In the genomic region with DNA sequence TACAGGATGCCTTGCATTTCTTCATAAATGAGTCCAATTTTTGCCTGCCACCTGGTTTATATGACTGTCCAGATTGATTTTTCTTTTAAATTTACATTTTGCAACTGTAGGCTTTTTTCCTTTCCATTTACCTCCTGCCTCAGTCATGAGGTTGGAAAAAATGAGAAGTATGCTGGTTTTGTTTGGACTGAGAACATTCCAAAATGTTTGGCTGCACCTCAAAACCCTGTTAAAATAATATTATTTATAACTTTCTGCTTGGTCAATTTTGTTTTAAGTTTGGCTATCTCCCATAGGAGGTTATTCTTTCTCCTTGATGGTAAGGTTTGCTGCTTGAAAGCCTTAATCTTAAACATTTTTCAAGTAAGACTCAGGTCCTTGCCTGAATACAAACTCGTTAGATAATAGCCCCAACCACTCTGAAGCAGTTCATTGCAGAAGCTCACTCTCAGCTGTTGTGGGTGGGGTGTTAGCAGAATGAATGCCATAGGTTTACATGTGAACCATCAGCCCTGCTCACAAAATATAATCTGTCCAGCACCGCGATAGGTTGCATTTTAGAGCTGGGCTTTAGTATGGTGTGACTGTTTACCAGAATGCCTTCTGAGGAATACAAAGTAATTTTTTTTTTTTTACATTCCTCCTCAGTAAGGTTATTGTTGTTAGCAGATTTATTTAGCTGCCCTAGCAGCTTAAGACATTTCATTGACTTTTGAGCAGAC, we compare ENCODE assay signal across 10 cellular contexts.
A peak's percentile ranks its signal among the peaks of the same experiment; 100 is the strongest.
DNase-seq lines count a peak whose midpoint lies in the region; ATAC-seq and TF ChIP-seq lines count a peak whose summit lies in the region.
"Had no signal": no experiment of that assay in that cellular context is flagged by ENCODE, and none has a peak within 500 bp of the region (broad histone marks: within the 10 kb centered on the region; RNA-seq: fewer than 3 reads in every experiment).

No MANE protein-coding gene starts in this region.

- H3K36me3 ChIP-seq in SJSA1 (no peaks in the 10 kb centered on the region), WERI-Rb-1 (no peaks in the 10 kb centered on the region)

- H3K36me3 Mint-ChIP-seq in T-cell = peaks cover 2% of the 10 kb centered on the region

- H3K27ac ChIP-seq in SJSA1 (peak overlapping the region; percentile 85), WERI-Rb-1 (no peak overlapping the region)

- H3K4me3 Mint-ChIP-seq in T-cell = no peak overlapping the region
- H3K4me3 Mint-ChIP-seq: CD4-positive, alpha-beta memory T cell had no signal

- H3K4me1 ChIP-seq in SJSA1 (replicated peaks) = peaks cover 33% of the 10 kb centered on the region

- H3K27ac Mint-ChIP-seq in T-cell = no peak overlapping the region
- H3K27ac Mint-ChIP-seq: CD4-positive, alpha-beta memory T cell had no signal

- H3K4me3 ChIP-seq in SJSA1 (no peak overlapping the region), WERI-Rb-1 (ENCODE audit: low read depth, low read length) (no peak overlapping the region)

- H3K9me3 Mint-ChIP-seq in T-cell = peaks cover 4 to 7% (median 4%) of the 10 kb centered on the region in 3 donors

- H3K4me1 Mint-ChIP-seq in T-cell = no peaks in the 10 kb centered on the region
- H3K4me1 Mint-ChIP-seq: CD4-positive, alpha-beta memory T cell had no signal

- H3K27me3 ChIP-seq in SJSA1 (replicated peaks) (no peaks in the 10 kb centered on the region), WERI-Rb-1 (ENCODE audit: insufficient read depth, low read depth, severe bottlenecking) (no peaks in the 10 kb centered on the region)

- DNase-seq in AG08396 (ENCODE audit: low spot score) (peak; percentile 67), SJSA1 (ENCODE audit: low read depth in 1 of 2, low spot score in 2 of 2) (peak in 1 of 2 experiments; percentile 63), fibroblast of the conjunctiva (ENCODE audit: low read depth) (peak; percentile 66), omental fat pad (ENCODE audit: low spot score) (no peak), T-cell (no peak), ecto neural progenitor cell (ENCODE audit: low spot score) (no peak), WERI-Rb-1 (no peak)
- no peak for DNase-seq in activated effector memory CD4-positive, alpha-beta T cell treated with Interleukin-2 at 50 U/mL for 16 hours
- DNase-seq: CD4-positive, alpha-beta memory T cell; stimulated activated CD4-positive, alpha-beta T cell treated with anti-CD3 and anti-CD28 coated beads, Interleukin-4, amount 100 ng/mL, for 4 hours had no signal

- no peaks in the 10 kb centered on the region for H3K27me3 Mint-ChIP-seq in T-cell
- H3K27me3 Mint-ChIP-seq: CD4-positive, alpha-beta memory T cell had no signal

- H3K9me3 ChIP-seq in SJSA1 (replicated peaks) (no peaks in the 10 kb centered on the region; the same call in 1 of the 2 replicates), WERI-Rb-1 (ENCODE audit: severe bottlenecking) (no peaks in the 10 kb centered on the region)

- POLR2A ChIA-PET in T-cell (lab: Charles Lee) = interaction anchor here in 1 of 2 donors (0.6 kb wide), 1 partner anchor 25 kb away, joined by 3 read pairs; no protein-coding TSS in a partner anchor

- TF ChIP-seq CTCF in omental fat pad (IDR thresholded peaks at IDR 0.05) = no peak
- TF ChIP-seq CTCF in WERI-Rb-1 (IDR thresholded peaks at IDR 0.05; ENCODE audit: low read depth, low read length) = no peak

- peak; percentile 71 for ATAC-seq in omental fat pad (ENCODE audit: low FRiP score)
- no peak for ATAC-seq in T-cell (replicated peaks in 1 of 4)

- CTCF ChIA-PET in T-cell (lab: Charles Lee) = no interaction called here

Comparison
In these comparisons a context has a peak if more than half of its experiments do, and no peak if none do; other contexts are left out.
1. DNase-seq: peak in AG08396 (single experiment) and fibroblast of the conjunctiva (single experiment); none in omental fat pad (single experiment), activated effector memory CD4-positive, alpha-beta T cell treated with Interleukin-2 at 50 U/mL for 16 hours (single experiment), T-cell (0 of 34), ecto neural progenitor cell (single experiment) and WERI-Rb-1 (single experiment).